Comparison of ENCODE assay signal across 8 cellular contexts in genomic region chr6:52815167-52816092, GRCh38. TPM values are rescaled to one million over a fixed set of nuclear protein-coding genes. Genes with fewer than 3 reads are reported as not detected.
DNase-seq lines count a peak whose midpoint lies in the region; ATAC-seq, FAIRE-seq and TF ChIP-seq lines count a peak whose summit lies in the region.

No MANE protein-coding gene starts in this region.

- TF ChIP-seq CTCF in mucosa of descending colon (IDR thresholded peaks at IDR 0.05) (peak; percentile 33), tibial artery (IDR thresholded peaks at IDR 0.05) (peak; percentile 41 to 58)

- H3K4me3 Mint-ChIP-seq in effector memory CD8-positive, alpha-beta T cell, result no peak overlapping the region

- no peaks in the 10 kb centered on the region for H3K36me3 Mint-ChIP-seq in effector memory CD8-positive, alpha-beta T cell (ENCODE audit: insufficient read depth)

- H3K36me3 ChIP-seq in mucosa of descending colon (ENCODE audit: low read depth) (no peaks in the 10 kb centered on the region), tibial artery (no peaks in the 10 kb centered on the region)

- no peak for TF ChIP-seq POLR2A in GM12891 (IDR thresholded peaks at IDR 0.05; ENCODE audit: low read depth, low read length)

- H3K27me3 Mint-ChIP-seq in effector memory CD8-positive, alpha-beta T cell, result peaks cover 22 to 24% of the 10 kb centered on the region in 2 donors

- peaks cover 0 to 2% of the 10 kb centered on the region in 2 donors for H3K4me1 Mint-ChIP-seq in effector memory CD8-positive, alpha-beta T cell (ENCODE audit: low read depth in 2 of 2)

- ATAC-seq in HG02759 (IDR thresholded peaks at IDR 0.05; ENCODE audit: unreplicated experiment), result peak; percentile 88
- ATAC-seq in effector memory CD8-positive, alpha-beta T cell (replicated peaks), result peak; percentile 66
- ATAC-seq in mucosa of descending colon, result peak; percentile 98

- peak; percentile 28 for FAIRE-seq in GM12891 (lab: Jason Lieb, UNC)

- H3K4me1 ChIP-seq in mucosa of descending colon (ENCODE audit: low read depth), result no peaks in the 10 kb centered on the region
- peaks cover 0 to 11% (median 4%) of the 10 kb centered on the region in 4 donors for H3K4me1 ChIP-seq in tibial artery

- intact Hi-C loops in mucosa of descending colon (cut with DNase I, micrococcal nuclease), result no loop called here
- intact Hi-C loops in tibial artery (cut with DNase I; ENCODE audit: low total_unique reads), result no loop called here

- H3K9me3 Mint-ChIP-seq in effector memory CD8-positive, alpha-beta T cell, result no peaks in the 10 kb centered on the region

- no peaks in the 10 kb centered on the region for H3K27me3 ChIP-seq in tibial artery

- H3K4me3 ChIP-seq in mucosa of descending colon (no peak overlapping the region), tibial artery (no peak overlapping the region)

- peak; percentile 40 for DNase-seq in A172 (ENCODE audit: low spot score)
- DNase-seq in GM12891 (ENCODE audit: insufficient read length, low spot score), result peak; percentile 37
- peak; percentile 1 for DNase-seq in NCI-H2171 (lab: John Stamatoyannopoulos, UW)
- peak; percentile 30 for DNase-seq in activated CD4-positive, alpha-beta T cell treated with anti-CD3 and anti-CD28 coated beads, Interleukin-2, amount 50 U/mL, for 1 hour
- peak; percentile 17 to 30 (median 23) for DNase-seq in effector memory CD8-positive, alpha-beta T cell
- DNase-seq in mucosa of descending colon, result peak in 2 of 3 donors; percentile 43 to 67
- peak in 1 of 2 donors; percentile 25 for DNase-seq in tibial artery

- H3K27ac Mint-ChIP-seq in effector memory CD8-positive, alpha-beta T cell, result no peak overlapping the region

- H3K27ac ChIP-seq in tibial artery, result no peak overlapping the region

- H3K9me3 ChIP-seq in mucosa of descending colon (no peaks in the 10 kb centered on the region), tibial artery (no peaks in the 10 kb centered on the region)

TF ChIP-seq in GM12891, 5 proteins besides CTCF, POLR2A, EP300 and RAD21:
- TF ChIP-seq SPI1 (IDR thresholded peaks at IDR 0.05; ENCODE audit: low read depth, low read length) (no peak), PAX5 (IDR thresholded peaks at IDR 0.05; ENCODE audit: insufficient read depth, low read length, severe bottlenecking) (no peak), POU2F2 (IDR thresholded peaks at IDR 0.05; ENCODE audit: low read depth, low read length) (no peak), POLR2AphosphoS5 (IDR thresholded peaks at IDR 0.05; ENCODE audit: low read depth, low read length) (no peak), TAF1 (IDR thresholded peaks at IDR 0.05; ENCODE audit: low read depth, low read length) (no peak)

RNA-seq across cellular contexts. Expression of gene GSTA1, which starts 11.8 kb away (rescaled TPM):
- not detected in 2 replicates for total RNA-seq in A172 (2014; rRNA removed; shearing (Covaris generic))
- polyA plus RNA-seq in GM12891 (2012; ENCODE audit: low read depth, missing spikeins), result not detected
- 1 to 10 TPM in 2 of 3 donors, under 1 TPM in 1; 0.89 to 4.1 (median 1.1) TPM for total RNA-seq in mucosa of descending colon

RNA-seq across cellular contexts. Expression of gene GSTA5, which starts 25.2 kb away (rescaled TPM):
- total RNA-seq in A172 (2014; rRNA removed; shearing (Covaris generic)), result not detected in 2 replicates
- not detected for polyA plus RNA-seq in GM12891 (2012; ENCODE audit: low read depth, missing spikeins)
- total RNA-seq in mucosa of descending colon, result not detected

RNA-seq across cellular contexts. Expression of gene GSTA2, which starts 52.2 kb away (rescaled TPM):
- total RNA-seq in A172 (2014; rRNA removed; shearing (Covaris generic)), result not detected in 2 replicates
- polyA plus RNA-seq in GM12891 (2012; ENCODE audit: low read depth, missing spikeins), result not detected
- under 1 TPM in 2 of 3 donors, not detected in 1; 0.27 to 0.29 TPM for total RNA-seq in mucosa of descending colon
